Comparison of ENCODE assay signal across 7 cellular contexts in the genomic region with DNA sequence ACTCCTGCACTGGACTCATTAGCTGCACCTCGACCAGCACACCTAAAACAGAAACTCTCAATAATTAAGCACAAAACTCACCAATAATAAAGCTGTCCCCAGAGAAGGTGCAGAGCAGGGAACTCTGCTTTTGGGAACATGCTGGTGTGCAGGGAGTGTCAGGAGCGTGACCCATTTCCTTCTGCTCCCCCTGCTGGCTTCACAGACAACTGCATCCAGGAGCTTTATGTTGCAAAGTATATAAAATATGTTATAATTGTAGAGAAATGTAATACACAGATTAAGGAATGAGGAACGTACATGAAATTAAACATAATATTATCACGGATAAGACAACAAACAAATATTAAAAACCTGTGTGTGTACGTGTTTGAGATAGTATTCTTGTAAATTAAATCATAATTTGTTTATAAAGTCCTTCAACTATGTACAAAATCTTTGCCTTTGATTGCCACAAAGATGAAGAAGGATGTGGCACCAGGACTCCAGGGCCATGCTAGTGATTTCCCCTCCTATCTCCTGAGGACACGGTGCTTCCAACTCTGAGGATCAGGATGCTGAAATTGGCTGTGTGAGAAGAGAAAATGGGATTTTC.
DNase-seq lines count a peak whose midpoint lies in the region; ATAC-seq lines count a peak whose summit lies in the region.

No MANE protein-coding gene starts in this region.

- H3K36me3 ChIP-seq in MG63 = no peaks in the 10 kb centered on the region

- ATAC-seq in GM21526 (IDR thresholded peaks at IDR 0.05; ENCODE audit: low FRiP score, unreplicated experiment) = peak; percentile 85
- ATAC-seq in esophagus mucosa = peak; percentile 63
- no peak for ATAC-seq in HG03097 (IDR thresholded peaks at IDR 0.05; ENCODE audit: low FRiP score, unreplicated experiment)

- no peaks in the 10 kb centered on the region for H3K9me3 ChIP-seq in MG63

- DNase-seq in ELR (ENCODE audit: low read depth) (peak; percentile 54), MG63 (peak; percentile 20), non-pigmented ciliary epithelial cell (ENCODE audit: low read depth) (peak; percentile 6)
- peak; percentile 56 for DNase-seq in activated CD4-positive, alpha-beta T cell treated with anti-CD3 and anti-CD28 coated beads for 48 hours

- no peak overlapping the region for H3K4me3 ChIP-seq in MG63

- H3K27me3 ChIP-seq in MG63 = peaks cover 32% of the 10 kb centered on the region

Comparison
In these comparisons a context has a peak if more than half of its experiments do, and no peak if none do; other contexts are left out.
1. DNase-seq: peak in every context shown above with its lines; median percentile 56 in activated CD4-positive, alpha-beta T cell treated with anti-CD3 and anti-CD28 coated beads for 48 hours; 54 in ELR; 20 in MG63; 6 in non-pigmented ciliary epithelial cell.